ENCODE assay signal across 8 cellular contexts in genomic region chr6:35727206-35727934, GRCh38. TPM values are rescaled to one million over a fixed set of nuclear protein-coding genes. Genes with fewer than 3 reads are reported as not detected.
A peak's percentile ranks its signal among the peaks of the same experiment; 100 is the strongest.
DNase-seq lines count a peak whose midpoint lies in the region; ATAC-seq and TF ChIP-seq lines count a peak whose summit lies in the region.

No MANE protein-coding gene starts in this region.

- peak overlapping the region; percentile 90 for H3K4me2 ChIP-seq in mesendoderm (ENCODE audit: low read length)

- no peak overlapping the region for H4K8ac ChIP-seq in mesendoderm (ENCODE audit: low read depth, low read length)

- H2BK15ac ChIP-seq in mesendoderm (replicated peaks; ENCODE audit: low read depth): peak overlapping the region; percentile 10

- H3K23ac ChIP-seq in mesendoderm (ENCODE audit: low read length): no peak overlapping the region

- TF ChIP-seq POLR2A in thyroid gland (IDR thresholded peaks at IDR 0.05): no peak

- H3K4me1 ChIP-seq in mesendoderm (ENCODE audit: control insufficient read depth, low read depth, low read length) (peaks cover 16% of the 10 kb centered on the region), thyroid gland (peaks cover 82 to 93% of the 10 kb centered on the region in 2 donors)

- H3K9me3 ChIP-seq in T-helper 17 cell (ENCODE audit: control insufficient read depth, low read length, poor library complexity, severe bottlenecking) (no peaks in the 10 kb centered on the region), thyroid gland (no peaks in the 10 kb centered on the region)

- peak overlapping the region; percentile 72 for H3K4me3 ChIP-seq in mesendoderm (ENCODE audit: low read length)
- H3K4me3 ChIP-seq in thyroid gland (replicated peaks in 1 of 3): peak overlapping the region in 1 of 3 donors; percentile 28

- peak overlapping the region; percentile 62 for H2BK5ac ChIP-seq in mesendoderm (ENCODE audit: low read length)

- peaks cover 69% of the 10 kb centered on the region for H3K4me1 Mint-ChIP-seq in T-helper 17 cell

- H3K79me2 ChIP-seq in mesendoderm (ENCODE audit: control insufficient read depth, insufficient read depth, low read length): no peaks in the 10 kb centered on the region

- peak overlapping the region; percentile 98 for H3K27ac Mint-ChIP-seq in T-helper 17 cell

- peak overlapping the region; percentile 5 for H2BK120ac ChIP-seq in mesendoderm (ENCODE audit: low read depth, low read length)

- H3K18ac ChIP-seq in mesendoderm (ENCODE audit: low read length): peak overlapping the region; percentile 52

- H3K4me3 Mint-ChIP-seq in T-helper 17 cell: peak overlapping the region; percentile 91

- H2AK5ac ChIP-seq in mesendoderm (ENCODE audit: low read length): no peak overlapping the region

- intact Hi-C loops in thyroid gland (cut with DNase I): loop anchor here (5.0 kb wide), 1 partner anchor 35 kb away; no protein-coding TSS in a partner anchor

- DNase-seq in DMS 273 (lab: John Stamatoyannopoulos, UW; ENCODE audit: unreplicated experiment) (peak; percentile 93), LHCN-M2 (ENCODE audit: low read depth) (peak; percentile 97), T-helper 17 cell (peak in 1 of 3 donors; percentile 28), epithelial cell of prostate (ENCODE audit: low read depth, low spot score) (no peak), mesendoderm (peak; percentile 85), thyroid gland (peak; percentile 96 to 98), GM19240 (ENCODE audit: insufficient read length, low spot score) (no peak)

- H3K27me3 Mint-ChIP-seq in T-helper 17 cell: no peaks in the 10 kb centered on the region

- no peaks in the 10 kb centered on the region for H3K27me3 ChIP-seq in mesendoderm (ENCODE audit: insufficient read depth, low read length, poor library complexity)
- no peaks in the 10 kb centered on the region for H3K27me3 ChIP-seq in thyroid gland

- whole genome bisulfite sequencing in mesendoderm (ENCODE audit: extremely low coverage, insufficient coverage, low lambda C conversion rate): no CpG with 5 or more reads among the region's 29 CpGs
- WGBS in thyroid gland, 2 donors: 10 to 11% methylated on average over 12 to 13 of the region's 29 CpGs

- H4K5ac ChIP-seq in mesendoderm (ENCODE audit: low read length): peak overlapping the region; percentile 8

- H3K79me1 ChIP-seq in mesendoderm (ENCODE audit: low read length): no peaks in the 10 kb centered on the region

- peaks cover 3% of the 10 kb centered on the region for H3K36me3 Mint-ChIP-seq in T-helper 17 cell (ENCODE audit: low read depth)

- ATAC-seq in GM19463 (IDR thresholded peaks at IDR 0.05; ENCODE audit: unreplicated experiment): peak; percentile 7
- peak; percentile 15 for ATAC-seq in T-helper 17 cell

- H3K4ac ChIP-seq in mesendoderm (ENCODE audit: low read depth, low read length): peak overlapping the region; percentile 24

- peak overlapping the region; percentile 94 for H3K56ac ChIP-seq in mesendoderm (ENCODE audit: low read length)

- TF ChIP-seq CTCF in thyroid gland (IDR thresholded peaks at IDR 0.05): peak in 2 of 6 experiments; percentile 18 to 21

- H3K27ac ChIP-seq in epithelial cell of prostate (peak overlapping the region; percentile 96), mesendoderm (ENCODE audit: low read depth, low read length) (no peak overlapping the region), thyroid gland (peak overlapping the region; percentile 99 to 100 (median 99))

- peak overlapping the region; percentile 86 for H3K9ac ChIP-seq in mesendoderm (ENCODE audit: low read length)

- no peaks in the 10 kb centered on the region for H3K36me3 ChIP-seq in mesendoderm (ENCODE audit: control insufficient read depth, insufficient read depth, low read length)
- H3K36me3 ChIP-seq in thyroid gland: no peaks in the 10 kb centered on the region

RNA-seq across cellular contexts. Expression of gene ARMC12, which starts 9.5 kb away (rescaled TPM):
- total RNA-seq in LHCN-M2 (2014; rRNA removed) (0.29 TPM in 1 of 2 replicates, not detected in the other), T-helper 17 cell (1 to 10 TPM in 1 of 2 donors, under 1 TPM in 1; 0.78 to 1.2 TPM), thyroid gland (1 to 10 TPM in 3 of 4 donors, under 1 TPM in 1; 0.40 to 2.4 (median 1.4) TPM)
- 0.44 TPM for polyA plus RNA-seq in LHCN-M2 (2012)
- 0.31 TPM for polyA plus RNA-seq in mesendoderm (2013, experiment 1 of 2)
- polyA plus RNA-seq in mesendoderm (2013, experiment 2 of 2): 0.29 TPM

RNA-seq across cellular contexts. Expression of gene FKBP5, which starts 38.7 kb away (rescaled TPM):
- total RNA-seq in LHCN-M2 (2014; rRNA removed) (68.0 and 105 TPM in 2 replicates), T-helper 17 cell (10 to 100 TPM; 53.3 to 60.8 TPM), thyroid gland (100 to 1,000 TPM; 239 to 600 (median 253) TPM)
- 49.2 TPM for polyA plus RNA-seq in LHCN-M2 (2012)
- 38.7 TPM for polyA plus RNA-seq in mesendoderm (2013, experiment 1 of 2)
- polyA plus RNA-seq in mesendoderm (2013, experiment 2 of 2): 38.4 TPM

RNA-seq across cellular contexts. Expression of gene CLPSL2, which starts 49.0 kb away (rescaled TPM):
- total RNA-seq in LHCN-M2 (2014; rRNA removed) (not detected in 2 replicates), T-helper 17 cell (not detected), thyroid gland (not detected)
- 0.44 TPM for polyA plus RNA-seq in LHCN-M2 (2012)
- 1.7 TPM for polyA plus RNA-seq in mesendoderm (2013, experiment 1 of 2)
- 1.6 TPM for polyA plus RNA-seq in mesendoderm (2013, experiment 2 of 2)

RNA-seq across cellular contexts. Expression of gene CLPSL1, which starts 53.4 kb away (rescaled TPM):
- total RNA-seq in LHCN-M2 (2014; rRNA removed) (not detected in 2 replicates), T-helper 17 cell (not detected), thyroid gland (not detected)
- polyA plus RNA-seq in LHCN-M2 (2012): not detected
- polyA plus RNA-seq in mesendoderm (2013, experiment 1 of 2): not detected
- not detected for polyA plus RNA-seq in mesendoderm (2013, experiment 2 of 2)

Comparison
In these comparisons a context has a peak if more than half of its experiments do, and no peak if none do; other contexts are left out.
1. DNase-seq: peak in DMS 273 (single experiment), LHCN-M2 (single experiment), mesendoderm (single experiment) and thyroid gland (2 of 2); none in epithelial cell of prostate (single experiment) and GM19240 (single experiment).